In the genomic region with DNA sequence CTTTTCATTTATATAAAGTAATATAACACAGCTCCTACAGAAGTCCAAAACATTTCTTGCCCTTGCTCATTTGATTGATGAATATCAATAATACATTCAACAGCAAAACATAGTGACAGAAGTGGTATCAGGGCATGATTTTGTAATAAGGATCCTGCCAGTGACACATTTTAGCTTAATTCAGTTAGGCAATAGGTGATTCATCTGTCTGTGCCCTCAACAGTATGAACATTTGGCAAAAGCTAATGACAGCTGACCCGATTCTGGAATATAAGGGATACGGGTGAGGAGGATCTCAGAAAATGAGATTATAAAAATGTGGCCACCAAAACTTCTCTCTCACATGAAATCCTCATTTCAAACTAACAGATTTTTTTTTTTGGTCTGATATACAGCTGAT, we compare ENCODE assay signal across 10 cellular contexts.
DNase-seq lines count a peak whose midpoint lies in the region; ATAC-seq, FAIRE-seq and TF ChIP-seq lines count a peak whose summit lies in the region.
"Had no signal": no experiment of that assay in that cellular context is flagged by ENCODE, and none has a peak within 500 bp of the region (broad histone marks: within the 10 kb centered on the region; RNA-seq: fewer than 3 reads in every experiment).

No MANE protein-coding gene starts in this region.

- no peaks in the 10 kb centered on the region for H3K9me3 Mint-ChIP-seq in activated CD8-positive, alpha-beta memory T cell treated with anti-CD3 and anti-CD28 coated beads, Interleukin-2, amount 10 ng/mL, durations not matched to agents 7 days and 5 days (ENCODE audit: low read depth)

- TF ChIP-seq EP300 in HepG2 (IDR thresholded peaks at IDR 0.05; ENCODE audit: low read depth in 2 of 2, low read length in 2 of 2) = no peak
- TF ChIP-seq EP300 in HepG2 (CRISPR knock-in tag; IDR thresholded peaks at IDR 0.05; ENCODE audit: borderline replicate concordance) = no peak

- no peak overlapping the region for H3K4me2 ChIP-seq in HepG2 (ENCODE audit: low read depth, low read length)

- TF ChIP-seq RAD21 in liver (IDR thresholded peaks at IDR 0.05) (peak; percentile 26 to 37), HepG2 (CRISPR knock-in tag; IDR thresholded peaks at IDR 0.05) (no peak)

- H2AFZ ChIP-seq in HepG2 (ENCODE audit: low read length) = no peak overlapping the region

- H3K4me1 Mint-ChIP-seq in activated CD8-positive, alpha-beta memory T cell treated with anti-CD3 and anti-CD28 coated beads, Interleukin-2, amount 10 ng/mL, durations not matched to agents 7 days and 5 days = peaks cover 22% of the 10 kb centered on the region

- H3K9ac ChIP-seq in liver (ENCODE audit: low read depth in 1 of 2, low read length in 2 of 2) (no peak overlapping the region), HepG2 (ENCODE audit: insufficient read depth, low read depth, low read length) (no peak overlapping the region)

- H3K27ac Mint-ChIP-seq in activated CD8-positive, alpha-beta memory T cell treated with anti-CD3 and anti-CD28 coated beads, Interleukin-2, amount 10 ng/mL, durations not matched to agents 7 days and 5 days = no peak overlapping the region

- CTCF ChIA-PET in HepG2 (lab: Yijun Ruan, JAX; ENCODE audit: low intra/inter-chr PET ratio, low total read pairs) = no interaction called here
- CTCF ChIA-PET in activated CD8-positive, alpha-beta memory T cell treated with anti-CD3 and anti-CD28 coated beads, Interleukin-2, amount 10 ng/mL, durations not matched to agents 7 days and 5 days (lab: Charles Lee) = no interaction called here
- CTCF ChIA-PET in GM10248 (lab: Yijun Ruan, JAX) = interaction anchor here (0.9 to 2.9 kb wide), 5 partner anchors 9 to 80 kb away, joined by 3 to 12 read pairs (median 4); no protein-coding TSS in a partner anchor

- no peaks in the 10 kb centered on the region for H3K27me3 Mint-ChIP-seq in activated CD8-positive, alpha-beta memory T cell treated with anti-CD3 and anti-CD28 coated beads, Interleukin-2, amount 10 ng/mL, durations not matched to agents 7 days and 5 days

- intact Hi-C loops in HepG2 (cut with micrococcal nuclease; ENCODE audit: unreplicated experiment) = no loop called here

- H3K27me3 ChIP-seq in liver (ENCODE audit: control insufficient read depth in 4 of 4, insufficient read depth in 4 of 4, low read length in 3 of 4) (no peaks in the 10 kb centered on the region), HepG2 (ENCODE audit: control insufficient read depth in 1 of 2, insufficient read depth in 2 of 2, low read length in 2 of 2) (no peaks in the 10 kb centered on the region), lung (ENCODE audit: control insufficient read depth, insufficient read depth) (no peaks in the 10 kb centered on the region)

- peak overlapping the region; percentile 68 to 82 for H3K27ac ChIP-seq in liver (ENCODE audit: low read depth in 1 of 2, low read length in 2 of 2)
- no peak overlapping the region for H3K27ac ChIP-seq in HepG2 (ENCODE audit: extremely low read length, insufficient read depth, low read length)
- peak overlapping the region in 1 of 2 donors; percentile 89 for H3K27ac ChIP-seq in lung (ENCODE audit: low read depth in 1 of 2, low read length in 1 of 2)
- H3K27ac ChIP-seq: C4-2B had no signal

- H4K20me1 ChIP-seq in HepG2 (ENCODE audit: insufficient read depth, low read length) = no peaks in the 10 kb centered on the region

- H3K79me2 ChIP-seq in HepG2 (ENCODE audit: insufficient read depth, low read length) = no peaks in the 10 kb centered on the region

- in situ Hi-C loops in HepG2 (cut with HindIII; ENCODE audit: extremely low pct_ligation_motif_present, low pct_unique_long_range_greater_than_20kb) = no loop called here

- peaks cover 0 to 10% (median 3%) of the 10 kb centered on the region in 4 donors for H3K36me3 ChIP-seq in liver (ENCODE audit: control insufficient read depth in 4 of 4, insufficient read depth in 3 of 4, low read depth in 1 of 4, low read length in 3 of 4)
- peaks cover 0 to 8% of the 10 kb centered on the region in 2 experiments; a peak in 2 of 5 replicates for H3K36me3 ChIP-seq in HepG2 (replicated peaks in 1 of 2; ENCODE audit: control insufficient read depth in 1 of 2, insufficient read depth in 2 of 2, low read length in 2 of 2)
- peaks cover 2 to 10% of the 10 kb centered on the region in 2 donors for H3K36me3 ChIP-seq in lung (ENCODE audit: control insufficient read depth in 2 of 2, insufficient read depth in 2 of 2, low read length in 2 of 2)

- H3K4me3 Mint-ChIP-seq in activated CD8-positive, alpha-beta memory T cell treated with anti-CD3 and anti-CD28 coated beads, Interleukin-2, amount 10 ng/mL, durations not matched to agents 7 days and 5 days = no peak overlapping the region

- H3K36me3 Mint-ChIP-seq in activated CD8-positive, alpha-beta memory T cell treated with anti-CD3 and anti-CD28 coated beads, Interleukin-2, amount 10 ng/mL, durations not matched to agents 7 days and 5 days = peaks cover 30% of the 10 kb centered on the region

- TF ChIP-seq CTCF in liver (IDR thresholded peaks at IDR 0.05; ENCODE audit: low read depth, low read length, missing input control) (no peak), HepG2 (CRISPR knock-in tag; IDR thresholded peaks at IDR 0.05) (no peak), cardiac fibroblast (IDR thresholded peaks at IDR 0.05; ENCODE audit: low read depth, low read length) (no peak), lung (IDR thresholded peaks at IDR 0.05; ENCODE audit: control extremely low read depth, extremely low read depth) (no peak), GM10248 (IDR thresholded peaks at IDR 0.05; ENCODE audit: control extremely low read depth, extremely low read depth, low read depth, missing control alignments) (no peak)

- no TSS peak for BruUV-seq in HepG2 (replicated peaks; lab: Mats Ljungman, UMichigan)

- H3K9me3 ChIP-seq in liver (ENCODE audit: control insufficient read depth in 4 of 4, low read length in 3 of 4) = no peaks in the 10 kb centered on the region
- H3K9me3 ChIP-seq in HepG2 (ENCODE audit: low read length) = no peaks in the 10 kb centered on the region
- H3K9me3 ChIP-seq in lung (ENCODE audit: control insufficient read depth in 2 of 2, insufficient read depth in 1 of 2, low read length in 1 of 2) = no peaks in the 10 kb centered on the region

- no peak for FAIRE-seq in HepG2 (lab: Jason Lieb, UNC)

- no peak for ATAC-seq in HepG2
- peak; percentile 54 for ATAC-seq in lung (ENCODE audit: insufficient read depth, low FRiP score)
- no peak for ATAC-seq in activated CD8-positive, alpha-beta memory T cell treated with anti-CD3 and anti-CD28 coated beads, Interleukin-2, amount 10 ng/mL, durations not matched to agents 7 days and 5 days

- 31% methylated on average over 2 of the region's 2 CpGs for WGBS in liver
- WGBS in HepG2 (ENCODE audit: low lambda C conversion rate) = 93% methylated on average over 2 of the region's 2 CpGs
- WGBS in lung, 2 donors = 68 to 87% methylated on average over 2 of the region's 2 CpGs

- TF ChIP-seq POLR2A in HepG2 (IDR thresholded peaks at IDR 0.05; ENCODE audit: insufficient read depth in 1 of 2, low read depth in 2 of 2, low read length in 2 of 2) = no peak

- POLR2A ChIA-PET in HepG2 (lab: Yijun Ruan, JAX) (interaction anchor here (1.1 kb wide), 1 partner anchor 19 kb away, joined by 3 read pairs; no protein-coding TSS in a partner anchor), GM10248 (lab: Yijun Ruan, JAX) (no interaction called here)

- H3K4me3 ChIP-seq in liver (ENCODE audit: low read depth in 1 of 3, low read length in 3 of 3) (no peak overlapping the region), HepG2 (replicated peaks in 1 of 3; ENCODE audit: insufficient read depth in 1 of 3, low read depth in 2 of 3, low read length in 3 of 3) (no peak overlapping the region), cardiac fibroblast (replicated peaks in 1 of 2; ENCODE audit: low read depth in 2 of 2, low read length in 2 of 2) (peak overlapping the region in 1 of 2 donors; percentile 27), lung (no peak overlapping the region)

- H3K4me1 ChIP-seq in liver (ENCODE audit: control insufficient read depth in 4 of 4, insufficient read depth in 4 of 4, low read length in 3 of 4) (peaks cover 0 to 5% (median 4%) of the 10 kb centered on the region in 4 donors), HepG2 (ENCODE audit: insufficient read depth, low read length) (peaks cover 15% of the 10 kb centered on the region), lung (ENCODE audit: control insufficient read depth in 2 of 2, insufficient read depth in 2 of 2, low read length in 2 of 2) (peaks cover 0 to 31% of the 10 kb centered on the region in 2 donors)

- DNase-seq in HepG2 (ENCODE audit: low spot score) = no peak
- peak; percentile 86 to 91 for DNase-seq in cardiac fibroblast (ENCODE audit: low read depth in 2 of 2)
- DNase-seq in lung (ENCODE audit: low spot score) = no peak
- DNase-seq in putamen (ENCODE audit: low spot score) = no peak
- no peak for DNase-seq in activated CD8-positive, alpha-beta memory T cell treated with anti-CD3 and anti-CD28 coated beads, Interleukin-2, amount 10 ng/mL, durations not matched to agents 7 days and 5 days
- no peak for DNase-seq in nucleus accumbens (lab: John Stamatoyannopoulos, UW)
- DNase-seq in GM10248 (ENCODE audit: extremely low spot score) = no peak
- DNase-seq: NCI-H2227 treated with DMSO at 0.1 percent for 48 hours had no signal

TF ChIP-seq in liver, 16 proteins besides CTCF, POLR2A, EP300 and RAD21 (continues in another document):
- TF ChIP-seq EGR1 (IDR thresholded peaks at IDR 0.05; ENCODE audit: low read depth in 2 of 2) (no peak), GABPA (IDR thresholded peaks at IDR 0.05 in 1 of 2, conservative IDR thresholded peaks at IDR 0.05 in 1 of 2) (no peak)
- TF ChIP-seq, protein P1, sequence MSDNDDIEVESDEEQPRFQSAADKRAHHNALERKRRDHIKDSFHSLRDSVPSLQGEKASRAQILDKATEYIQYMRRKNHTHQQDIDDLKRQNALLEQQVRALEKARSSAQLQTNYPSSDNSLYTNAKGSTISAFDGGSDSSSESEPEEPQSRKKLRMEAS (IDR thresholded peaks at IDR 0.05) = no peak

TF ChIP-seq in HepG2, 621 proteins besides CTCF, POLR2A, EP300 and RAD21 (continues in another document):
- no peak for TF ChIP-seq SNAI1 (CRISPR knock-in tag; IDR thresholded peaks at IDR 0.05; ENCODE audit: borderline replicate concordance)
- TF ChIP-seq, protein P2, sequence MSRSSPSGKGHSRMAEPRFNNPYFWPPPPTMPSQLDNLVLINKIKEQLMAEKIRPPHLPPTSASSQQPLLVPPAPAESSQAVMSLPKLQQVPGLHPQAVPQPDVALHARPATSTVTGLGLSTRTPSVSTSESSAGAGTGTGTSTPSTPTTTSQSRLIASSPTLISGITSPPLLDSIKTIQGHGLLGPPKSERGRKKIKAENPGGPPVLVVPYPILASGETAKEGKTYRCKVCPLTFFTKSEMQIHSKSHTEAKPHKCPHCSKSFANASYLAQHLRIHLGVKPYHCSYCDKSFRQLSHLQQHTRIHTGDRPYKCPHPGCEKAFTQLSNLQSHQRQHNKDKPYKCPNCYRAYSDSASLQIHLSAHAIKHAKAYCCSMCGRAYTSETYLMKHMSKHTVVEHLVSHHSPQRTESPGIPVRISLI (CRISPR knock-in tag; IDR thresholded peaks at IDR 0.05; ENCODE audit: borderline replicate concordance) = no peak
- no peak for TF ChIP-seq CREB1 (IDR thresholded peaks at IDR 0.05)
- TF ChIP-seq CREB1 (CRISPR knock-in tag; IDR thresholded peaks at IDR 0.05) = no peak
- TF ChIP-seq ZFP1 (CRISPR knock-in tag; IDR thresholded peaks at IDR 0.05) = no peak

Comparison
In these comparisons a context has a peak if more than half of its experiments do, and no peak if none do; other contexts are left out.
1. DNase-seq: peak in cardiac fibroblast (2 of 2); none in HepG2 (single experiment), lung (single experiment), putamen (single experiment), activated CD8-positive, alpha-beta memory T cell treated with anti-CD3 and anti-CD28 coated beads, Interleukin-2, amount 10 ng/mL, durations not matched to agents 7 days and 5 days (single experiment), nucleus accumbens (0 of 56) and GM10248 (single experiment).